Comparison of ENCODE assay signal across 33 cellular contexts in genomic region chr6:24809728-24810127, GRCh38. TPM values are rescaled to one million over a fixed set of nuclear protein-coding genes. Genes with fewer than 3 reads are reported as not detected.
"Had no signal": no experiment of that assay in that cellular context is flagged by ENCODE, and none has a peak within 500 bp of the region (broad histone marks: within the 10 kb centered on the region; RNA-seq: fewer than 3 reads in every experiment).

No MANE protein-coding gene starts in this region.

- ATAC-seq: activated T-cell treated with anti-CD3 and anti-CD28 coated beads, Interleukin-2, amount 50 U/mL, for 72 hours; right cardiac atrium had no signal

- H3K27ac Mint-ChIP-seq: activated CD4-positive, alpha-beta T cell treated with anti-CD3 and anti-CD28 coated beads, Interleukin-2, amount 10 ng/mL, durations not matched to agents 7 days and 5 days; activated T-cell treated with anti-CD3 and anti-CD28 coated beads, Interleukin-2, amount 50 U/mL, for 72 hours; brain; dendritic cell treated with granulocyte-macrophage colony-stimulating factor and Interleukin-4, amounts not matched to agents 40 ng/mL and 50 ng/mL, for 4 days; mesothelial cell of epicardium; nephron progenitor cell; stimulated activated naive CD8-positive, alpha-beta T cell treated with anti-CD3 and anti-CD28 coated beads, Interleukin-15, Interleukin-2, amounts not matched to agents 100 ng/mL and 50 ng/mL, for 24 hours had no signal

- DNase-seq: activated CD4-positive, alpha-beta T cell treated with anti-CD3 and anti-CD28 coated beads, Interleukin-2, amount 10 ng/mL, durations not matched to agents 7 days and 5 days; activated CD4-positive, CD25-positive, alpha-beta regulatory T cell treated with anti-CD3 and anti-CD28 coated beads, Interleukin-2, amount 50 U/mL, for 72 hours; activated CD8-positive, alpha-beta memory T cell treated with anti-CD3 and anti-CD28 coated beads, Interleukin-2, amount 50 U/mL, for 48 hours; activated gamma-delta T cell treated with Interleukin-2 at 50 U/mL for 16 hours; activated T-cell treated with anti-CD3 and anti-CD28 coated beads, Interleukin-2, amount 50 U/mL, for 72 hours; aorta; effector CD4-positive, alpha-beta T cell; erythroblast; foreskin fibroblast; kidney glomerular epithelial cell; left ventricle myocardium inferior; mammary epithelial cell; nephron progenitor cell; nucleus accumbens; right cardiac atrium; stimulated activated CD4-positive, alpha-beta T cell treated with anti-CD3 and anti-CD28 coated beads, Interleukin-12 subunit alpha, Interleukin-12 subunit beta, amount 100 ng/mL, for 4 hours; stimulated activated CD4-positive, alpha-beta T cell treated with anti-CD3 and anti-CD28 coated beads, Interleukin-4, amount 100 ng/mL, for 4 hours; SW 1271; T-helper 2 cell; tibial artery had no signal

- H3K27ac ChIP-seq: left ventricle myocardium inferior, parathyroid adenoma, SK-N-MC, tibial artery, VCaP had no signal

- H3K27me3 Mint-ChIP-seq: activated CD4-positive, alpha-beta T cell treated with anti-CD3 and anti-CD28 coated beads, Interleukin-2, amount 10 ng/mL, durations not matched to agents 7 days and 5 days; brain; dendritic cell treated with granulocyte-macrophage colony-stimulating factor and Interleukin-4, amounts not matched to agents 40 ng/mL and 50 ng/mL, for 4 days; stimulated activated naive CD8-positive, alpha-beta T cell treated with anti-CD3 and anti-CD28 coated beads, Interleukin-15, Interleukin-2, amounts not matched to agents 100 ng/mL and 50 ng/mL, for 24 hours had no signal

- H3K36me3 Mint-ChIP-seq: mesothelial cell of epicardium had no signal

- H3K9me3 Mint-ChIP-seq: activated CD4-positive, alpha-beta T cell treated with anti-CD3 and anti-CD28 coated beads, Interleukin-2, amount 10 ng/mL, durations not matched to agents 7 days and 5 days; activated T-cell treated with anti-CD3 and anti-CD28 coated beads, Interleukin-2, amount 50 U/mL, for 72 hours; brain; dendritic cell treated with granulocyte-macrophage colony-stimulating factor and Interleukin-4, amounts not matched to agents 40 ng/mL and 50 ng/mL, for 4 days; mesothelial cell of epicardium; nephron progenitor cell; stimulated activated naive CD8-positive, alpha-beta T cell treated with anti-CD3 and anti-CD28 coated beads, Interleukin-15, Interleukin-2, amounts not matched to agents 100 ng/mL and 50 ng/mL, for 24 hours had no signal

- H3K4me1 ChIP-seq: left ventricle myocardium inferior, parathyroid adenoma, tibial artery had no signal

- H3K4me3 Mint-ChIP-seq: activated CD4-positive, alpha-beta T cell treated with anti-CD3 and anti-CD28 coated beads, Interleukin-2, amount 10 ng/mL, durations not matched to agents 7 days and 5 days; activated T-cell treated with anti-CD3 and anti-CD28 coated beads, Interleukin-2, amount 50 U/mL, for 72 hours; brain; dendritic cell treated with granulocyte-macrophage colony-stimulating factor and Interleukin-4, amounts not matched to agents 40 ng/mL and 50 ng/mL, for 4 days; mesothelial cell of epicardium; nephron progenitor cell; stimulated activated naive CD8-positive, alpha-beta T cell treated with anti-CD3 and anti-CD28 coated beads, Interleukin-15, Interleukin-2, amounts not matched to agents 100 ng/mL and 50 ng/mL, for 24 hours had no signal

- H3K4me1 Mint-ChIP-seq: activated CD4-positive, alpha-beta T cell treated with anti-CD3 and anti-CD28 coated beads, Interleukin-2, amount 10 ng/mL, durations not matched to agents 7 days and 5 days; brain; mesothelial cell of epicardium; nephron progenitor cell had no signal

- H3K9me3 ChIP-seq: left ventricle myocardium inferior, tibial artery had no signal

- H3K27me3 ChIP-seq: tibial artery had no signal

- H3K4me3 ChIP-seq: left ventricle myocardium inferior, SK-N-MC, tibial artery had no signal

RNA-seq across cellular contexts. Expression of gene ARMH2, which starts 11.0 kb away (rescaled TPM):
- total RNA-seq: activated CD8-positive, alpha-beta memory T cell treated with anti-CD3 and anti-CD28 coated beads for 36 hours; activated T-cell treated with anti-CD3 and anti-CD28 coated beads, Interleukin-2, amount 50 U/mL, for 72 hours; aorta; cardiac septum; fibroblast of lung; left ventricle myocardium inferior; mammary epithelial cell; mesothelial cell of epicardium; pulmonary artery endothelial cell; right cardiac atrium; skeletal muscle tissue; urinary bladder had no signal
